Comparison of ENCODE assay signal across 16 cellular contexts in genomic region chr13:25447396-25447795, GRCh38.
DNase-seq lines count a peak whose midpoint lies in the region; ATAC-seq, FAIRE-seq and TF ChIP-seq lines count a peak whose summit lies in the region.
"Had no signal": no experiment of that assay in that cellular context is flagged by ENCODE, and none has a peak within 500 bp of the region (broad histone marks: within the 10 kb centered on the region; RNA-seq: fewer than 3 reads in every experiment).

No MANE protein-coding gene starts in this region.

- no peak for TF ChIP-seq CTCF in HepG2 (CRISPR knock-in tag; IDR thresholded peaks at IDR 0.05)
- TF ChIP-seq CTCF in right lobe of liver (IDR thresholded peaks at IDR 0.05), result no peak
- TF ChIP-seq CTCF in OCI-LY3 (IDR thresholded peaks at IDR 0.05; ENCODE audit: low read depth, low read length), result peak; percentile 10; the same call in 1 of the 2 replicates
- TF ChIP-seq CTCF in WERI-Rb-1 (IDR thresholded peaks at IDR 0.05; ENCODE audit: low read depth, low read length), result 0 out of 2 replicates have a peak, but pooled peaks have one; percentile 10

- 0 out of 5 replicates have a peak, but pooled peaks cover 0 to 3% of the 10 kb centered on the region in 2 experiments for H3K27me3 ChIP-seq in HepG2 (ENCODE audit: control insufficient read depth in 1 of 2, insufficient read depth in 2 of 2, low read length in 2 of 2)
- H3K27me3 ChIP-seq in right lobe of liver, result no peaks in the 10 kb centered on the region
- peaks cover 56% of the 10 kb centered on the region for H3K27me3 ChIP-seq in OCI-LY3 (ENCODE audit: low read depth, low read length)
- no peaks in the 10 kb centered on the region for H3K27me3 ChIP-seq in WERI-Rb-1 (ENCODE audit: insufficient read depth, low read depth, severe bottlenecking)
- H3K27me3 ChIP-seq: BLaER1 treated with 17β-estradiol and CSF1 and Interleukin-3, amounts not matched to agents 10 nM and 100 nM had no signal

- TF ChIP-seq POLR2A in HepG2 (IDR thresholded peaks at IDR 0.05; ENCODE audit: insufficient read depth in 1 of 2, low read depth in 2 of 2, low read length in 2 of 2) (no peak), right lobe of liver (IDR thresholded peaks at IDR 0.05) (no peak)

- FAIRE-seq in HepG2 (lab: Jason Lieb, UNC), result no peak
- FAIRE-seq: GM12878, GM18507, HTR-8/SVneo had no signal

- 0% methylated on average over 3 of the region's 3 CpGs for WGBS in HepG2 (ENCODE audit: low lambda C conversion rate)
- 63% methylated on average over 3 of the region's 3 CpGs for WGBS in right lobe of liver (ENCODE audit: insufficient coverage, low coverage, low lambda C conversion rate, missing lambda C conversion rate)

- in situ Hi-C loops in HepG2 (cut with HindIII; ENCODE audit: extremely low pct_ligation_motif_present, low pct_unique_long_range_greater_than_20kb), result no loop called here

- H4K20me1 ChIP-seq in HepG2 (ENCODE audit: insufficient read depth, low read length) (no peaks in the 10 kb centered on the region), OCI-LY3 (ENCODE audit: insufficient read depth, low read length) (no peaks in the 10 kb centered on the region)
- H4K20me1 ChIP-seq: BLaER1 treated with 17β-estradiol and CSF1 and Interleukin-3, amounts not matched to agents 10 nM and 100 nM had no signal

- H3K36me3 ChIP-seq in HepG2 (replicated peaks in 1 of 2; ENCODE audit: control insufficient read depth in 1 of 2, insufficient read depth in 2 of 2, low read length in 2 of 2) (no peaks in the 10 kb centered on the region), right lobe of liver (no peaks in the 10 kb centered on the region), OCI-LY3 (replicated peaks; ENCODE audit: low read depth, low read length) (no peaks in the 10 kb centered on the region), WERI-Rb-1 (no peaks in the 10 kb centered on the region)
- H3K36me3 ChIP-seq: BLaER1 treated with 17β-estradiol and CSF1 and Interleukin-3, amounts not matched to agents 10 nM and 100 nM had no signal

- no peak for TF ChIP-seq RAD21 in HepG2 (CRISPR knock-in tag; IDR thresholded peaks at IDR 0.05)

- peak; percentile 52 for ATAC-seq in HepG2
- ATAC-seq in right lobe of liver, result no peak
- ATAC-seq in GM21447 (IDR thresholded peaks at IDR 0.05; ENCODE audit: unreplicated experiment), result no peak
- no peak for ATAC-seq in GM18517 (IDR thresholded peaks at IDR 0.05; ENCODE audit: unreplicated experiment)
- ATAC-seq: GM12878, GM23338 had no signal

- H3K4me1 ChIP-seq in HepG2 (ENCODE audit: insufficient read depth, low read length) (no peaks in the 10 kb centered on the region), right lobe of liver (no peaks in the 10 kb centered on the region), OCI-LY3 (ENCODE audit: low read length) (no peaks in the 10 kb centered on the region)

- H3K79me2 ChIP-seq in HepG2 (ENCODE audit: insufficient read depth, low read length) (no peaks in the 10 kb centered on the region), OCI-LY3 (ENCODE audit: low read length) (no peaks in the 10 kb centered on the region)

- intact Hi-C loops in HepG2 (cut with micrococcal nuclease; ENCODE audit: unreplicated experiment) (no loop called here), right lobe of liver (cut with DNase I) (no loop called here)

- TF ChIP-seq EP300 in HepG2 (IDR thresholded peaks at IDR 0.05; ENCODE audit: low read depth in 2 of 2, low read length in 2 of 2) (no peak), HepG2 (CRISPR knock-in tag; IDR thresholded peaks at IDR 0.05; ENCODE audit: borderline replicate concordance) (no peak)

- H3K4me3 ChIP-seq in HepG2 (replicated peaks in 1 of 3; ENCODE audit: insufficient read depth in 1 of 3, low read depth in 2 of 3, low read length in 3 of 3), result no peak overlapping the region
- H3K4me3 ChIP-seq in right lobe of liver, result no peak overlapping the region
- H3K4me3 ChIP-seq in OCI-LY3 (ENCODE audit: low read length), result no peak overlapping the region
- no peak overlapping the region for H3K4me3 ChIP-seq in WERI-Rb-1 (ENCODE audit: low read depth, low read length)
- H3K4me3 ChIP-seq: BLaER1 treated with 17β-estradiol and CSF1 and Interleukin-3, amounts not matched to agents 10 nM and 100 nM; GM12878; GM23338 had no signal

- H2AFZ ChIP-seq in HepG2 (ENCODE audit: low read length) (no peak overlapping the region), OCI-LY3 (ENCODE audit: low read depth, low read length) (no peak overlapping the region)
- H2AFZ ChIP-seq: GM23338 had no signal

- H3K9me3 ChIP-seq in HepG2 (ENCODE audit: low read length), result no peaks in the 10 kb centered on the region
- no peaks in the 10 kb centered on the region for H3K9me3 ChIP-seq in right lobe of liver
- no peaks in the 10 kb centered on the region for H3K9me3 ChIP-seq in OCI-LY3 (ENCODE audit: insufficient read depth, low read length)
- H3K9me3 ChIP-seq in WERI-Rb-1 (ENCODE audit: severe bottlenecking), result peaks cover 12% of the 10 kb centered on the region

- POLR2A ChIA-PET in HepG2 (lab: Yijun Ruan, JAX), result no interaction called here

- CTCF ChIA-PET in HepG2 (lab: Yijun Ruan, JAX; ENCODE audit: low intra/inter-chr PET ratio, low total read pairs), result no interaction called here

- no TSS peak for BruUV-seq in HepG2 (replicated peaks; lab: Mats Ljungman, UMichigan)

- H3K27ac ChIP-seq in HepG2 (ENCODE audit: extremely low read length, insufficient read depth, low read length) (no peak overlapping the region), right lobe of liver (no peak overlapping the region), OCI-LY3 (ENCODE audit: low read length) (no peak overlapping the region), WERI-Rb-1 (no peak overlapping the region)
- H3K27ac ChIP-seq: BLaER1 treated with 17β-estradiol and CSF1 and Interleukin-3, amounts not matched to agents 10 nM and 100 nM had no signal

- H3K4me2 ChIP-seq in HepG2 (ENCODE audit: low read depth, low read length), result no peak overlapping the region
- H3K4me2 ChIP-seq in OCI-LY3 (ENCODE audit: low read length), result no peak overlapping the region
- H3K4me2 ChIP-seq: BLaER1 treated with 17β-estradiol and CSF1 and Interleukin-3, amounts not matched to agents 10 nM and 100 nM; GM23338 had no signal

- DNase-seq in HepG2 (ENCODE audit: low spot score) (no peak), right lobe of liver (no peak), WERI-Rb-1 (no peak), DMS79 (lab: John Stamatoyannopoulos, UW) (no peak)
- DNase-seq: 8988T; ACHN; CD4-positive, CD25-positive, alpha-beta regulatory T cell; H7 had no signal

- H3K9ac ChIP-seq in HepG2 (ENCODE audit: insufficient read depth, low read depth, low read length) (no peak overlapping the region), OCI-LY3 (ENCODE audit: low read length) (no peak overlapping the region)
- H3K9ac ChIP-seq: BLaER1 treated with 17β-estradiol and CSF1 and Interleukin-3, amounts not matched to agents 10 nM and 100 nM had no signal

TF ChIP-seq in HepG2, 621 proteins besides CTCF, POLR2A, EP300 and RAD21 (continues in another document):
- TF ChIP-seq ZNF407 (CRISPR knock-in tag; IDR thresholded peaks at IDR 0.05; ENCODE audit: not compliant biosample characterization), result no peak
- TF ChIP-seq ZFX (CRISPR knock-in tag; IDR thresholded peaks at IDR 0.05; ENCODE audit: low read depth), result no peak

Comparison
In these comparisons a context has a peak if more than half of its experiments do, and no peak if none do; other contexts are left out.
1. CTCF ChIP-seq: peak in OCI-LY3 (single experiment) and WERI-Rb-1 (single experiment); none in HepG2 (single experiment) and right lobe of liver (0 of 4).